ENCODE assay signal across 1 cellular context in genomic region chr3:171385086-171385485, GRCh38.
TF ChIP-seq lines count a peak whose summit lies in the region.

No MANE protein-coding gene starts in this region.

TF ChIP-seq in SK-N-SH, 30 proteins besides CTCF, POLR2A, EP300 and RAD21:
- TF ChIP-seq FOSL2 (IDR thresholded peaks at IDR 0.05; ENCODE audit: borderline replicate concordance, low read depth) (no peak), USF2 (IDR thresholded peaks at IDR 0.05; ENCODE audit: borderline replicate concordance, low read depth, low read length) (no peak), USF1 (IDR thresholded peaks at IDR 0.05; ENCODE audit: borderline replicate concordance, low read depth) (no peak), PBX3 (IDR thresholded peaks at IDR 0.05) (no peak), MAX (IDR thresholded peaks at IDR 0.05; ENCODE audit: low read depth) (no peak), MXI1 (IDR thresholded peaks at IDR 0.05; ENCODE audit: low read depth, low read length) (no peak), MEF2A (IDR thresholded peaks at IDR 0.05; ENCODE audit: borderline replicate concordance, low read depth) (no peak), JUND (IDR thresholded peaks at IDR 0.05) (no peak)
